Comparison of ENCODE assay signal across 11 cellular contexts in the genomic region with DNA sequence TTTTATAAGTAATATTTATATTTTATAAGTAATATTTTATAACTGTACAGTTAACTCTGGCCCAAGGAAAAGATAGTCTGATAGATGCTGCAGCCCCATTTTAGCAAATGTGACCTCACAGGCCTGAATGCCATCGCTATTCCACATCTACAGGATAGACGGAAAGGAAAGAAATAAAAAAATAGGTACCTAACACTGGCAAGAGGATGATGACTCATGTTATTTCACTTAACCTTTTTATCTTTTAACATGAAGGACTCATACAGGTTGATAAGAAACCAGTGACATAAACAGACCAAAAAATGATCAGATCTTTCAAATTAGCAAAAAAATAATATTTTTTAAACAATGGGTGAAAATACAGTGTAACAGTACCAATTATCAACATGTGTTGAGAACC. TPM values are rescaled to one million over a fixed set of nuclear protein-coding genes. Genes with fewer than 3 reads are reported as not detected.
DNase-seq lines count a peak whose midpoint lies in the region; ATAC-seq and TF ChIP-seq lines count a peak whose summit lies in the region.
"Had no signal": no experiment of that assay in that cellular context is flagged by ENCODE, and none has a peak within 500 bp of the region (broad histone marks: within the 10 kb centered on the region; RNA-seq: fewer than 3 reads in every experiment).

No MANE protein-coding gene starts in this region.

- CTCF ChIA-PET in activated naive CD4-positive, alpha-beta T cell treated with anti-CD3 and anti-CD28 coated beads, Interleukin-2, amount 10 ng/mL, durations not matched to agents 7 days and 5 days (lab: Charles Lee), result interaction anchor here (1.7 kb wide), 1 partner anchor 137 kb away, joined by 7 read pairs; no protein-coding TSS in a partner anchor

- H3K9me3 ChIP-seq in skeletal muscle satellite cell (replicated peaks; ENCODE audit: low read length), result no peaks in the 10 kb centered on the region

- no peaks in the 10 kb centered on the region for H3K9me3 Mint-ChIP-seq in activated naive CD4-positive, alpha-beta T cell treated with anti-CD3 and anti-CD28 coated beads, Interleukin-2, amount 10 ng/mL, durations not matched to agents 7 days and 5 days
- no peaks in the 10 kb centered on the region for H3K9me3 Mint-ChIP-seq in activated naive CD8-positive, alpha-beta T cell treated with anti-CD3 and anti-CD28 coated beads, Interleukin-2, amount 10 ng/mL, durations not matched to agents 7 days and 5 days
- H3K9me3 Mint-ChIP-seq in chondrocyte (ENCODE audit: low read depth), result no peaks in the 10 kb centered on the region

- DNase-seq in activated naive CD4-positive, alpha-beta T cell treated with anti-CD3 and anti-CD28 coated beads, Interleukin-2, amount 10 ng/mL, durations not matched to agents 7 days and 5 days, result no peak
- no peak for DNase-seq in activated naive CD4-positive, alpha-beta T cell (lab: John Stamatoyannopoulos, UW)
- DNase-seq in HT1080 (ENCODE audit: low read depth), result peak; percentile 58
- no peak for DNase-seq in activated naive CD8-positive, alpha-beta T cell treated with anti-CD3 and anti-CD28 coated beads, Interleukin-2, amount 10 ng/mL, durations not matched to agents 7 days and 5 days
- no peak for DNase-seq in chondrocyte (ENCODE audit: low spot score)
- no peak for DNase-seq in left lobe of liver (ENCODE audit: low spot score)
- no peak for DNase-seq in central memory CD4-positive, alpha-beta T cell
- DNase-seq: activated CD4-positive, alpha-beta T cell treated with anti-CD3 and anti-CD28 coated beads for 4 hours; HCEC 1CT; KBM-7 had no signal

- H3K27ac Mint-ChIP-seq in activated naive CD4-positive, alpha-beta T cell treated with anti-CD3 and anti-CD28 coated beads, Interleukin-2, amount 10 ng/mL, durations not matched to agents 7 days and 5 days, result peak overlapping the region; percentile 42
- H3K27ac Mint-ChIP-seq in activated naive CD8-positive, alpha-beta T cell treated with anti-CD3 and anti-CD28 coated beads, Interleukin-2, amount 10 ng/mL, durations not matched to agents 7 days and 5 days, result peak overlapping the region; percentile 39
- H3K27ac Mint-ChIP-seq in chondrocyte (ENCODE audit: unreplicated experiment), result no peak overlapping the region

- no peaks in the 10 kb centered on the region for H3K27me3 ChIP-seq in skeletal muscle satellite cell (ENCODE audit: control insufficient read depth, insufficient read depth, low read length)

- peaks cover 17% of the 10 kb centered on the region for H3K36me3 Mint-ChIP-seq in activated naive CD4-positive, alpha-beta T cell treated with anti-CD3 and anti-CD28 coated beads, Interleukin-2, amount 10 ng/mL, durations not matched to agents 7 days and 5 days
- peaks cover 19% of the 10 kb centered on the region for H3K36me3 Mint-ChIP-seq in activated naive CD8-positive, alpha-beta T cell treated with anti-CD3 and anti-CD28 coated beads, Interleukin-2, amount 10 ng/mL, durations not matched to agents 7 days and 5 days
- no peaks in the 10 kb centered on the region for H3K36me3 Mint-ChIP-seq in chondrocyte (ENCODE audit: low read depth)

- no peak overlapping the region for H3K9ac ChIP-seq in skeletal muscle satellite cell (ENCODE audit: low read depth, low read length)

- POLR2A ChIA-PET in activated naive CD8-positive, alpha-beta T cell treated with anti-CD3 and anti-CD28 coated beads, Interleukin-2, amount 10 ng/mL, durations not matched to agents 7 days and 5 days (lab: Charles Lee), result no interaction called here

- H3K36me3 ChIP-seq in skeletal muscle satellite cell (ENCODE audit: insufficient read depth, low read length), result peaks cover 6% of the 10 kb centered on the region

- no peaks in the 10 kb centered on the region for H3K27me3 Mint-ChIP-seq in activated naive CD4-positive, alpha-beta T cell treated with anti-CD3 and anti-CD28 coated beads, Interleukin-2, amount 10 ng/mL, durations not matched to agents 7 days and 5 days
- no peaks in the 10 kb centered on the region for H3K27me3 Mint-ChIP-seq in activated naive CD8-positive, alpha-beta T cell treated with anti-CD3 and anti-CD28 coated beads, Interleukin-2, amount 10 ng/mL, durations not matched to agents 7 days and 5 days
- no peaks in the 10 kb centered on the region for H3K27me3 Mint-ChIP-seq in chondrocyte (ENCODE audit: low read depth)

- H3K4me2 ChIP-seq in skeletal muscle satellite cell (ENCODE audit: low read length), result peak overlapping the region; percentile 63

- no peak for TF ChIP-seq CTCF in chondrocyte (IDR thresholded peaks at IDR 0.05)

- H3K4me1 Mint-ChIP-seq in activated naive CD4-positive, alpha-beta T cell treated with anti-CD3 and anti-CD28 coated beads, Interleukin-2, amount 10 ng/mL, durations not matched to agents 7 days and 5 days, result peaks cover 71% of the 10 kb centered on the region
- H3K4me1 Mint-ChIP-seq in activated naive CD8-positive, alpha-beta T cell treated with anti-CD3 and anti-CD28 coated beads, Interleukin-2, amount 10 ng/mL, durations not matched to agents 7 days and 5 days, result peaks cover 43% of the 10 kb centered on the region
- H3K4me1 Mint-ChIP-seq in chondrocyte (ENCODE audit: low read depth), result peaks cover 12% of the 10 kb centered on the region

- no peak overlapping the region for H3K4me3 ChIP-seq in skeletal muscle satellite cell (ENCODE audit: low read length)

- peak overlapping the region; percentile 22 for H3K4me3 Mint-ChIP-seq in activated naive CD4-positive, alpha-beta T cell treated with anti-CD3 and anti-CD28 coated beads, Interleukin-2, amount 10 ng/mL, durations not matched to agents 7 days and 5 days
- H3K4me3 Mint-ChIP-seq in activated naive CD8-positive, alpha-beta T cell treated with anti-CD3 and anti-CD28 coated beads, Interleukin-2, amount 10 ng/mL, durations not matched to agents 7 days and 5 days, result peak overlapping the region; percentile 55
- no peak overlapping the region for H3K4me3 Mint-ChIP-seq in chondrocyte (ENCODE audit: unreplicated experiment)

- peaks cover 50% of the 10 kb centered on the region for H3K4me1 ChIP-seq in skeletal muscle satellite cell (ENCODE audit: control insufficient read depth, insufficient read depth, low read length)

- no peak for ATAC-seq in activated naive CD8-positive, alpha-beta T cell treated with anti-CD3 and anti-CD28 coated beads, Interleukin-2, amount 10 ng/mL, durations not matched to agents 7 days and 5 days (ENCODE audit: low read depth)
- ATAC-seq in left lobe of liver, result no peak

RNA-seq across cellular contexts. Expression of a gene that starts 2.7 kb away (rescaled TPM):
- 14.3 and 30.5 TPM in 2 replicates for total RNA-seq in HT1080 (2014; rRNA removed; shearing (Covaris generic))
- polyA plus RNA-seq in HT1080 (2015; cell fraction: cytosol; rRNA removed), result 24.7 and 30.3 TPM in 2 replicates
- 86.8 and 91.0 TPM in 2 replicates for polyA plus RNA-seq in HT1080 (2015; cell fraction: nucleus; rRNA removed)
- total RNA-seq in activated naive CD8-positive, alpha-beta T cell treated with anti-CD3 and anti-CD28 coated beads, Interleukin-2, amount 10 ng/mL, durations not matched to agents 7 days and 5 days, result 1 to 10 TPM; 6.8 to 9.8 TPM
- 0.22 and 0.76 TPM in 2 replicates for total RNA-seq in skeletal muscle satellite cell (2012; rRNA removed)
- 0.12 to 0.67 TPM in 2 of 3 replicates, not detected in the other for total RNA-seq in chondrocyte
- 1.0 TPM for total RNA-seq in left lobe of liver

RNA-seq across cellular contexts. Expression of a gene that starts 15.3 kb away (rescaled TPM):
- total RNA-seq in HT1080 (2014; rRNA removed; shearing (Covaris generic)), result 33.6 and 36.5 TPM in 2 replicates
- 37.4 and 43.5 TPM in 2 replicates for polyA plus RNA-seq in HT1080 (2015; cell fraction: cytosol; rRNA removed)
- polyA plus RNA-seq in HT1080 (2015; cell fraction: nucleus; rRNA removed), result 15.2 and 17.3 TPM in 2 replicates
- 10 to 100 TPM; 25.5 to 27.0 TPM for total RNA-seq in activated naive CD8-positive, alpha-beta T cell treated with anti-CD3 and anti-CD28 coated beads, Interleukin-2, amount 10 ng/mL, durations not matched to agents 7 days and 5 days
- 21.5 and 30.4 TPM in 2 replicates for total RNA-seq in skeletal muscle satellite cell (2012; rRNA removed)
- total RNA-seq in chondrocyte, result 11.1 to 16.6 TPM (median 13.5 TPM) in 3 replicates
- 12.4 TPM for total RNA-seq in left lobe of liver

RNA-seq across cellular contexts. Expression of a gene that starts 57.3 kb away (rescaled TPM):
- total RNA-seq in HT1080 (2014; rRNA removed; shearing (Covaris generic)), result 4.0 and 4.5 TPM in 2 replicates
- polyA plus RNA-seq in HT1080 (2015; cell fraction: cytosol; rRNA removed), result 2.6 and 4.3 TPM in 2 replicates
- 6.1 and 6.6 TPM in 2 replicates for polyA plus RNA-seq in HT1080 (2015; cell fraction: nucleus; rRNA removed)
- total RNA-seq in activated naive CD8-positive, alpha-beta T cell treated with anti-CD3 and anti-CD28 coated beads, Interleukin-2, amount 10 ng/mL, durations not matched to agents 7 days and 5 days, result 1 to 10 TPM in 1 of 2 experiments, under 1 TPM in 1; 0.44 to 1.0 TPM
- total RNA-seq in skeletal muscle satellite cell (2012; rRNA removed), result 9.2 and 10.4 TPM in 2 replicates
- total RNA-seq in chondrocyte (0.73 to 1.3 TPM (median 1.1 TPM) in 3 replicates), left lobe of liver (0.73 TPM)
